In the genomic region with DNA sequence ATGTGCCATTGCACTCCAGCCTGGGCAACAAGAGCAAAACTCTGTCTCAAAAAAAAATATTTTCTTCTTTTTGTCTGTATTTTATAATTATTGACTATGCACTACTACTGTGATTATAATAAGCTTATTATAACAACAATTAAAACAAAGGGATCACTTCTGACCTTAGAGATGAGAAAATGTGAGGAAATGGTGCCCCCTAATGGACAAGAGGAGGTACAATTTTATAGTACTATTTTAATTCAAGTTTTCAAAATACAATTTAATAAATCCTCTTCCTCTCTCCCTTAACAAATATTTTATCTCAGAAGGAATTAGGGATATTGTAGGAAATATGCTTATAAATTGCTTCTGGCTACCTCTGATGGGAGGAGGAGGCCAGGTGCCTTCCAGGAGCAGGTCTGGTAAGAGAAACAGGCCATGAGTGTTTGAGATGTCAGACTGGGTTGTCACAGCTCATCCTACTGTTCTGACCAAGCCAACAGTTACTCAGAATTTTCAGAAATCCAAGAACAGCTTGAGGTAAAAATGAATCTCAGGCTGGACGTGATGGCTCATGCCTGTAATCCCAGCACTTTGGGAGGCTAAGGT, we compare ENCODE assay signal across 8 cellular contexts. TPM values are rescaled to one million over a fixed set of nuclear protein-coding genes. Genes with fewer than 3 reads are reported as not detected.
DNase-seq lines count a peak whose midpoint lies in the region; ATAC-seq and TF ChIP-seq lines count a peak whose summit lies in the region.

No MANE protein-coding gene starts in this region.

- H3K27ac Mint-ChIP-seq in activated CD8-positive, alpha-beta T cell treated with anti-CD3 and anti-CD28 coated beads, Interleukin-2, amount 10 ng/mL, durations not matched to agents 7 days and 5 days = no peak overlapping the region
- no peak overlapping the region for H3K27ac Mint-ChIP-seq in activated T-helper 1 cell treated with anti-CD3 and anti-CD28 coated beads, Interleukin-12 subunit alpha, Interleukin-12 subunit beta, Interleukin-2, Interleukin-4 antibody, amounts not matched to agents 30 ng/mL and 10 ng/mL and 1 ng/mL, durations not matched to agents 14 hours and 24 hours and 36 hours

- CTCF ChIA-PET in activated CD8-positive, alpha-beta T cell treated with anti-CD3 and anti-CD28 coated beads, Interleukin-2, amount 10 ng/mL, durations not matched to agents 7 days and 5 days (lab: Charles Lee) = interaction anchor here (0.6 to 11.0 kb wide), 32 partner anchors 9 to 555 kb away, joined by 3 to 209 read pairs (median 5); a partner anchor contains a TSS

- WGBS in hepatocyte (ENCODE audit: low lambda C conversion rate, missing lambda C conversion rate) = 74% methylated on average over 1 of the region's 1 CpG

- H3K9me3 Mint-ChIP-seq in activated CD8-positive, alpha-beta T cell treated with anti-CD3 and anti-CD28 coated beads, Interleukin-2, amount 10 ng/mL, durations not matched to agents 7 days and 5 days (ENCODE audit: insufficient read depth) = no peaks in the 10 kb centered on the region
- no peaks in the 10 kb centered on the region for H3K9me3 Mint-ChIP-seq in activated T-helper 1 cell treated with anti-CD3 and anti-CD28 coated beads, Interleukin-12 subunit alpha, Interleukin-12 subunit beta, Interleukin-2, Interleukin-4 antibody, amounts not matched to agents 30 ng/mL and 10 ng/mL and 1 ng/mL, durations not matched to agents 14 hours and 24 hours and 36 hours

- H3K4me1 Mint-ChIP-seq in activated CD8-positive, alpha-beta T cell treated with anti-CD3 and anti-CD28 coated beads, Interleukin-2, amount 10 ng/mL, durations not matched to agents 7 days and 5 days (ENCODE audit: low read depth) = no peaks in the 10 kb centered on the region
- no peaks in the 10 kb centered on the region for H3K4me1 Mint-ChIP-seq in activated T-helper 1 cell treated with anti-CD3 and anti-CD28 coated beads, Interleukin-12 subunit alpha, Interleukin-12 subunit beta, Interleukin-2, Interleukin-4 antibody, amounts not matched to agents 30 ng/mL and 10 ng/mL and 1 ng/mL, durations not matched to agents 14 hours and 24 hours and 36 hours (ENCODE audit: low read depth)

- ATAC-seq in activated CD8-positive, alpha-beta T cell treated with anti-CD3 and anti-CD28 coated beads, Interleukin-2, amount 10 ng/mL, durations not matched to agents 7 days and 5 days = peak; percentile 55
- ATAC-seq in thoracic aorta (ENCODE audit: insufficient number of reproducible peaks, low FRiP score, low read depth) (no peak), GM21619 (IDR thresholded peaks at IDR 0.05; ENCODE audit: unreplicated experiment) (no peak)

- H3K27me3 ChIP-seq in hepatocyte (no peaks in the 10 kb centered on the region), thoracic aorta (replicated peaks; ENCODE audit: insufficient read depth) (no peaks in the 10 kb centered on the region)

- H3K4me1 ChIP-seq in hepatocyte (ENCODE audit: insufficient read depth) (peaks cover 6% of the 10 kb centered on the region), thoracic aorta (ENCODE audit: control insufficient read depth in 1 of 2, low read depth in 2 of 2) (no peaks in the 10 kb centered on the region)

- H3K36me3 ChIP-seq in hepatocyte (replicated peaks; ENCODE audit: insufficient read depth, low read depth) = no peaks in the 10 kb centered on the region
- H3K36me3 ChIP-seq in thoracic aorta = peaks cover 11% of the 10 kb centered on the region

- no peak overlapping the region for H2AFZ ChIP-seq in hepatocyte

- H3K27ac ChIP-seq in hepatocyte (no peak overlapping the region), thoracic aorta (no peak overlapping the region)

- peaks cover 21% of the 10 kb centered on the region for H3K79me2 ChIP-seq in hepatocyte

- DNase-seq in NCI-H2171 treated with DMSO at 0.1 percent for 48 hours (lab: John Stamatoyannopoulos, UW) (peak; percentile 45), NCI-H2171 (lab: John Stamatoyannopoulos, UW) (no peak), Kasumi-1 (lab: John Stamatoyannopoulos, UW) (peak; percentile 29 to 42), hepatocyte (ENCODE audit: low spot score) (peak; percentile 40), thoracic aorta (ENCODE audit: low spot score) (no peak)
- no peak for DNase-seq in activated CD8-positive, alpha-beta T cell treated with anti-CD3 and anti-CD28 coated beads, Interleukin-2, amount 10 ng/mL, durations not matched to agents 7 days and 5 days
- DNase-seq in activated T-helper 1 cell treated with anti-CD3 and anti-CD28 coated beads, Interleukin-12 subunit alpha, Interleukin-12 subunit beta, Interleukin-2, Interleukin-4 antibody, amounts not matched to agents 30 ng/mL and 10 ng/mL and 1 ng/mL, durations not matched to agents 14 hours and 24 hours and 36 hours (ENCODE audit: low spot score) = no peak

- no peak overlapping the region for H3K4me3 Mint-ChIP-seq in activated CD8-positive, alpha-beta T cell treated with anti-CD3 and anti-CD28 coated beads, Interleukin-2, amount 10 ng/mL, durations not matched to agents 7 days and 5 days
- no peak overlapping the region for H3K4me3 Mint-ChIP-seq in activated T-helper 1 cell treated with anti-CD3 and anti-CD28 coated beads, Interleukin-12 subunit alpha, Interleukin-12 subunit beta, Interleukin-2, Interleukin-4 antibody, amounts not matched to agents 30 ng/mL and 10 ng/mL and 1 ng/mL, durations not matched to agents 14 hours and 24 hours and 36 hours

- no peaks in the 10 kb centered on the region for H3K9me2 ChIP-seq in hepatocyte (replicated peaks; ENCODE audit: insufficient read depth)

- no peak overlapping the region for H3K4me2 ChIP-seq in hepatocyte

- TF ChIP-seq CTCF in hepatocyte (IDR thresholded peaks at IDR 0.05; ENCODE audit: poor library complexity) (peak; percentile 83), thoracic aorta (IDR thresholded peaks at IDR 0.05) (peak; percentile 74)

- intact Hi-C loops in activated T-helper 1 cell treated with anti-CD3 and anti-CD28 coated beads, Interleukin-12 subunit alpha, Interleukin-12 subunit beta, Interleukin-2, Interleukin-4 antibody, amounts not matched to agents 30 ng/mL and 10 ng/mL and 1 ng/mL, durations not matched to agents 14 hours and 24 hours and 36 hours (cut with micrococcal nuclease) = loop anchor here (1.0 kb wide), 1 partner anchor 288 kb away; no protein-coding TSS in a partner anchor

- no peaks in the 10 kb centered on the region for H4K20me1 ChIP-seq in hepatocyte (ENCODE audit: insufficient read depth, poor library complexity, severe bottlenecking)

- H3K36me3 Mint-ChIP-seq in activated CD8-positive, alpha-beta T cell treated with anti-CD3 and anti-CD28 coated beads, Interleukin-2, amount 10 ng/mL, durations not matched to agents 7 days and 5 days (ENCODE audit: low read depth) = peaks cover 16% of the 10 kb centered on the region
- peaks cover 14% of the 10 kb centered on the region for H3K36me3 Mint-ChIP-seq in activated T-helper 1 cell treated with anti-CD3 and anti-CD28 coated beads, Interleukin-12 subunit alpha, Interleukin-12 subunit beta, Interleukin-2, Interleukin-4 antibody, amounts not matched to agents 30 ng/mL and 10 ng/mL and 1 ng/mL, durations not matched to agents 14 hours and 24 hours and 36 hours (ENCODE audit: low read depth)

- POLR2A ChIA-PET in activated CD8-positive, alpha-beta T cell treated with anti-CD3 and anti-CD28 coated beads, Interleukin-2, amount 10 ng/mL, durations not matched to agents 7 days and 5 days (lab: Charles Lee) = interaction anchor here (0.9 to 1.0 kb wide), 2 partner anchors 289 kb away, joined by 3 to 4 read pairs; no protein-coding TSS in a partner anchor

- H3K9me3 ChIP-seq in hepatocyte (ENCODE audit: low read depth) (no peaks in the 10 kb centered on the region), thoracic aorta (no peaks in the 10 kb centered on the region)

- H3K27me3 Mint-ChIP-seq in activated CD8-positive, alpha-beta T cell treated with anti-CD3 and anti-CD28 coated beads, Interleukin-2, amount 10 ng/mL, durations not matched to agents 7 days and 5 days (ENCODE audit: low read depth) = no peaks in the 10 kb centered on the region
- H3K27me3 Mint-ChIP-seq in activated T-helper 1 cell treated with anti-CD3 and anti-CD28 coated beads, Interleukin-12 subunit alpha, Interleukin-12 subunit beta, Interleukin-2, Interleukin-4 antibody, amounts not matched to agents 30 ng/mL and 10 ng/mL and 1 ng/mL, durations not matched to agents 14 hours and 24 hours and 36 hours (ENCODE audit: insufficient read depth) = no peaks in the 10 kb centered on the region

- H3K4me3 ChIP-seq in hepatocyte (no peak overlapping the region), thoracic aorta (no peak overlapping the region)

RNA-seq across cellular contexts. Expression of a gene that starts 14.0 kb away (rescaled TPM):
- total RNA-seq in activated CD8-positive, alpha-beta T cell treated with anti-CD3 and anti-CD28 coated beads, Interleukin-2, amount 10 ng/mL, durations not matched to agents 7 days and 5 days = 10 to 100 TPM; 71.4 to 76.0 TPM
- 16.3 and 28.1 TPM in 2 replicates for total RNA-seq in hepatocyte
- polyA plus RNA-seq in hepatocyte = 16.1 and 18.7 TPM in 2 replicates
- total RNA-seq in thoracic aorta = 10 to 100 TPM; 39.3 to 61.7 TPM
- total RNA-seq in activated T-helper 1 cell treated with anti-CD3 and anti-CD28 coated beads, Interleukin-12 subunit alpha, Interleukin-12 subunit beta, Interleukin-2, Interleukin-4 antibody, amounts not matched to agents 30 ng/mL and 10 ng/mL and 1 ng/mL, durations not matched to agents 14 hours and 24 hours and 36 hours = 81.7 and 81.8 TPM in 2 replicates

RNA-seq across cellular contexts. Expression of a gene that starts 31.8 kb away (rescaled TPM):
- total RNA-seq in activated CD8-positive, alpha-beta T cell treated with anti-CD3 and anti-CD28 coated beads, Interleukin-2, amount 10 ng/mL, durations not matched to agents 7 days and 5 days = 10 to 100 TPM; 17.0 to 17.9 TPM
- total RNA-seq in hepatocyte (15.7 and 17.8 TPM in 2 replicates), thoracic aorta (10 to 100 TPM in 1 of 2 donors, 1 to 10 TPM in 1; 7.3 to 15.9 TPM)
- 21.1 and 22.8 TPM in 2 replicates for polyA plus RNA-seq in hepatocyte
- 36.3 and 36.8 TPM in 2 replicates for total RNA-seq in activated T-helper 1 cell treated with anti-CD3 and anti-CD28 coated beads, Interleukin-12 subunit alpha, Interleukin-12 subunit beta, Interleukin-2, Interleukin-4 antibody, amounts not matched to agents 30 ng/mL and 10 ng/mL and 1 ng/mL, durations not matched to agents 14 hours and 24 hours and 36 hours

RNA-seq across cellular contexts. Expression of a gene that starts 51.5 kb away (rescaled TPM):
- total RNA-seq in activated CD8-positive, alpha-beta T cell treated with anti-CD3 and anti-CD28 coated beads, Interleukin-2, amount 10 ng/mL, durations not matched to agents 7 days and 5 days = 10 to 100 TPM; 41.4 to 45.8 TPM
- total RNA-seq in hepatocyte (11.6 and 12.0 TPM in 2 replicates), thoracic aorta (10 to 100 TPM; 15.4 to 19.6 TPM)
- 9.7 and 12.8 TPM in 2 replicates for polyA plus RNA-seq in hepatocyte
- total RNA-seq in activated T-helper 1 cell treated with anti-CD3 and anti-CD28 coated beads, Interleukin-12 subunit alpha, Interleukin-12 subunit beta, Interleukin-2, Interleukin-4 antibody, amounts not matched to agents 30 ng/mL and 10 ng/mL and 1 ng/mL, durations not matched to agents 14 hours and 24 hours and 36 hours = 64.6 and 68.6 TPM in 2 replicates

Comparison
In these comparisons a context has a peak if more than half of its experiments do, and no peak if none do; other contexts are left out.
1. DNase-seq: peak in NCI-H2171 treated with DMSO at 0.1 percent for 48 hours (single experiment), Kasumi-1 (2 of 2) and hepatocyte (single experiment); none in NCI-H2171 (single experiment), activated CD8-positive, alpha-beta T cell treated with anti-CD3 and anti-CD28 coated beads, Interleukin-2, amount 10 ng/mL, durations not matched to agents 7 days and 5 days (single experiment), thoracic aorta (single experiment) and activated T-helper 1 cell treated with anti-CD3 and anti-CD28 coated beads, Interleukin-12 subunit alpha, Interleukin-12 subunit beta, Interleukin-2, Interleukin-4 antibody, amounts not matched to agents 30 ng/mL and 10 ng/mL and 1 ng/mL, durations not matched to agents 14 hours and 24 hours and 36 hours (single experiment).